Comparison of ENCODE assay signal across 8 cellular contexts in genomic region chr20:46407671-46407996, GRCh38. TPM values are rescaled to one million over a fixed set of nuclear protein-coding genes. Genes with fewer than 3 reads are reported as not detected.
DNase-seq lines count a peak whose midpoint lies in the region; TF ChIP-seq lines count a peak whose summit lies in the region.

No MANE protein-coding gene starts in this region.

- H3K9ac ChIP-seq in MM.1S (ENCODE audit: low read length), result peak overlapping the region; percentile 68; the same call in 1 of the 2 replicates
- no peak overlapping the region for H3K9ac ChIP-seq in neural progenitor cell
- H3K9ac ChIP-seq in colonic mucosa (ENCODE audit: low read depth in 2 of 2, low read length in 2 of 2), result no peak overlapping the region

- H3K9me2 ChIP-seq in MM.1S (replicated peaks; ENCODE audit: insufficient read depth, low read length), result no peaks in the 10 kb centered on the region

- H3K9me3 Mint-ChIP-seq in Caco-2 (ENCODE audit: unreplicated experiment) (no peaks in the 10 kb centered on the region), chondrocyte (ENCODE audit: low read depth) (no peaks in the 10 kb centered on the region), neural progenitor cell (no peaks in the 10 kb centered on the region)

- H4K20me1 ChIP-seq in MM.1S (ENCODE audit: insufficient read depth, low read length) (no peaks in the 10 kb centered on the region), neural progenitor cell (ENCODE audit: low read depth) (peaks cover 31% of the 10 kb centered on the region)

- CTCF ChIA-PET in Caco-2 (lab: Charles Lee), result interaction anchor here (0.8 to 1.7 kb wide), 5 partner anchors 31 to 273 kb away, joined by 3 to 23 read pairs (median 3); partner anchors contain the start of gene CDH22

- H3K9me3 ChIP-seq in Caco-2, result no peaks in the 10 kb centered on the region
- no peaks in the 10 kb centered on the region for H3K9me3 ChIP-seq in MM.1S (replicated peaks; ENCODE audit: insufficient read depth, low read length)
- no peaks in the 10 kb centered on the region for H3K9me3 ChIP-seq in neural progenitor cell (ENCODE audit: low read depth)
- H3K9me3 ChIP-seq in colonic mucosa, result no peaks in the 10 kb centered on the region

- H3K27ac Mint-ChIP-seq in Caco-2 (ENCODE audit: unreplicated experiment), result no peak overlapping the region
- no peak overlapping the region for H3K27ac Mint-ChIP-seq in chondrocyte (ENCODE audit: unreplicated experiment)
- no peak overlapping the region for H3K27ac Mint-ChIP-seq in neural progenitor cell

- peaks cover 4% of the 10 kb centered on the region for H3K27me3 Mint-ChIP-seq in Caco-2 (ENCODE audit: insufficient read depth, unreplicated experiment)
- H3K27me3 Mint-ChIP-seq in chondrocyte (ENCODE audit: low read depth), result peaks cover 2% of the 10 kb centered on the region
- peaks cover 22% of the 10 kb centered on the region for H3K27me3 Mint-ChIP-seq in neural progenitor cell (ENCODE audit: insufficient read depth, low read depth)

- H3K4me1 Mint-ChIP-seq in Caco-2 (ENCODE audit: low read depth, unreplicated experiment) (peaks cover 8% of the 10 kb centered on the region), chondrocyte (ENCODE audit: low read depth) (peaks cover 40% of the 10 kb centered on the region), neural progenitor cell (peaks cover 23% of the 10 kb centered on the region)

- H3K4me2 ChIP-seq in MM.1S (ENCODE audit: low read depth, low read length) (peak overlapping the region; percentile 75), neural progenitor cell (peak overlapping the region; percentile 76)

- H3K27me3 ChIP-seq in Caco-2 (replicated peaks; ENCODE audit: control insufficient read depth, insufficient read depth, low read length), result no peaks in the 10 kb centered on the region
- H3K27me3 ChIP-seq in MM.1S (replicated peaks; ENCODE audit: insufficient read depth, low read length), result no peaks in the 10 kb centered on the region
- H3K27me3 ChIP-seq in neural progenitor cell, result peaks cover 14% of the 10 kb centered on the region
- H3K27me3 ChIP-seq in colonic mucosa, result no peaks in the 10 kb centered on the region

- peak overlapping the region; percentile 46; the same call in 1 of the 2 replicates for H3K27ac ChIP-seq in MM.1S (ENCODE audit: low read length)
- H3K27ac ChIP-seq in neural progenitor cell, result no peak overlapping the region
- no peak overlapping the region for H3K27ac ChIP-seq in colonic mucosa

- no TSS peak for BruUV-seq in Caco-2 (replicated peaks; lab: Mats Ljungman, UMichigan)

- DNase-seq in Caco-2 (no peak), MM.1S (peak; percentile 27), chondrocyte (ENCODE audit: low spot score) (no peak), neural progenitor cell (ENCODE audit: low spot score) (no peak), colonic mucosa (no peak), NCI-H1105 (lab: John Stamatoyannopoulos, UW) (no peak), GOT3 (lab: John Stamatoyannopoulos, UW) (no peak)
- no peak for DNase-seq in central memory CD4-positive, alpha-beta T cell

- no peak overlapping the region for H3K4me3 ChIP-seq in Caco-2 (ENCODE audit: low read depth, low read length)
- peak overlapping the region; percentile 93 for H3K4me3 ChIP-seq in MM.1S (ENCODE audit: low read length)
- H3K4me3 ChIP-seq in neural progenitor cell, result peak overlapping the region; percentile 79
- H3K4me3 ChIP-seq in colonic mucosa, result no peak overlapping the region

- peaks cover 36% of the 10 kb centered on the region for H3K79me2 ChIP-seq in MM.1S (ENCODE audit: low read length)
- H3K79me2 ChIP-seq in neural progenitor cell (ENCODE audit: low read depth), result peaks cover 33% of the 10 kb centered on the region

- H3K36me3 ChIP-seq in Caco-2 (ENCODE audit: control insufficient read depth, insufficient read depth, low read length) (no peaks in the 10 kb centered on the region), MM.1S (replicated peaks; ENCODE audit: insufficient read depth, low read length) (no peaks in the 10 kb centered on the region), neural progenitor cell (no peaks in the 10 kb centered on the region), colonic mucosa (no peaks in the 10 kb centered on the region)

- POLR2A ChIA-PET in Caco-2 (lab: Charles Lee), result interaction anchor here (2.6 kb wide), 1 partner anchor 44 kb away, joined by 51 read pairs; no protein-coding TSS in a partner anchor

- H3F3A ChIP-seq in MM.1S (ENCODE audit: insufficient read depth, low read length) (peaks cover 12% of the 10 kb centered on the region), neural progenitor cell (ENCODE audit: low read depth) (peaks cover 16% of the 10 kb centered on the region)

- peaks cover 7% of the 10 kb centered on the region for H3K36me3 Mint-ChIP-seq in Caco-2 (ENCODE audit: insufficient read depth, unreplicated experiment)
- H3K36me3 Mint-ChIP-seq in chondrocyte (ENCODE audit: low read depth), result peaks cover 2% of the 10 kb centered on the region
- no peaks in the 10 kb centered on the region for H3K36me3 Mint-ChIP-seq in neural progenitor cell

- intact Hi-C loops in Caco-2 (cut with micrococcal nuclease; ENCODE audit: unreplicated experiment) (loop anchor here (2.0 kb wide), 2 partner anchors 15 to 53 kb away; no protein-coding TSS in a partner anchor), colonic mucosa (cut with DNase I) (loop anchor here (2.0 kb wide), 1 partner anchor 43 kb away; no protein-coding TSS in a partner anchor)

- H2AFZ ChIP-seq in MM.1S (ENCODE audit: low read length) (peak overlapping the region; percentile 84), neural progenitor cell (replicated peaks) (no peak overlapping the region)

- no peak for TF ChIP-seq CTCF in Caco-2 (IDR thresholded peaks at IDR 0.05; ENCODE audit: insufficient read depth in 1 of 2, low read depth in 1 of 2, low read length in 1 of 2, severe bottlenecking in 1 of 2, unreplicated experiment in 1 of 2)
- no peak for TF ChIP-seq CTCF in MM.1S (IDR thresholded peaks at IDR 0.05; ENCODE audit: low read length)
- TF ChIP-seq CTCF in chondrocyte (IDR thresholded peaks at IDR 0.05), result no peak
- no peak for TF ChIP-seq CTCF in neural progenitor cell (IDR thresholded peaks at IDR 0.05)
- TF ChIP-seq CTCF in colonic mucosa (IDR thresholded peaks at IDR 0.05), result no peak

- H3K4me1 ChIP-seq in Caco-2 (peaks cover 23% of the 10 kb centered on the region), MM.1S (ENCODE audit: low read length) (peaks cover 23% of the 10 kb centered on the region), neural progenitor cell (peaks cover 16% of the 10 kb centered on the region), colonic mucosa (peaks cover 3% of the 10 kb centered on the region)

- H3K4me3 Mint-ChIP-seq in Caco-2 (ENCODE audit: unreplicated experiment), result peak overlapping the region; percentile 82
- H3K4me3 Mint-ChIP-seq in chondrocyte (ENCODE audit: unreplicated experiment), result peak overlapping the region; percentile 90
- peak overlapping the region; percentile 93 for H3K4me3 Mint-ChIP-seq in neural progenitor cell

RNA-seq across cellular contexts. Expression of gene ELMO2, which starts 1.2 kb away (rescaled TPM):
- total RNA-seq in Caco-2 (2022) (75.0 and 82.4 TPM in 2 replicates), chondrocyte (38.8 to 52.9 TPM (median 48.0 TPM) in 3 replicates), neural progenitor cell (ENCODE audit: low replicate concordance) (53.3 and 64.5 TPM in 2 replicates), colonic mucosa (10 to 100 TPM; 20.0 to 24.7 TPM)

Comparison
In these comparisons a context has a peak if more than half of its experiments do, and no peak if none do; other contexts are left out.
1. H3K4me3 ChIP-seq: peak in MM.1S (single experiment) and neural progenitor cell (single experiment); none in Caco-2 (single experiment) and colonic mucosa (single experiment).
2. Peak in every context shown above with its lines, with median percentiles within 50 percentile points of each other: H3K4me3 Mint-ChIP-seq.